Comparison of ENCODE assay signal across 14 cellular contexts in the genomic region with DNA sequence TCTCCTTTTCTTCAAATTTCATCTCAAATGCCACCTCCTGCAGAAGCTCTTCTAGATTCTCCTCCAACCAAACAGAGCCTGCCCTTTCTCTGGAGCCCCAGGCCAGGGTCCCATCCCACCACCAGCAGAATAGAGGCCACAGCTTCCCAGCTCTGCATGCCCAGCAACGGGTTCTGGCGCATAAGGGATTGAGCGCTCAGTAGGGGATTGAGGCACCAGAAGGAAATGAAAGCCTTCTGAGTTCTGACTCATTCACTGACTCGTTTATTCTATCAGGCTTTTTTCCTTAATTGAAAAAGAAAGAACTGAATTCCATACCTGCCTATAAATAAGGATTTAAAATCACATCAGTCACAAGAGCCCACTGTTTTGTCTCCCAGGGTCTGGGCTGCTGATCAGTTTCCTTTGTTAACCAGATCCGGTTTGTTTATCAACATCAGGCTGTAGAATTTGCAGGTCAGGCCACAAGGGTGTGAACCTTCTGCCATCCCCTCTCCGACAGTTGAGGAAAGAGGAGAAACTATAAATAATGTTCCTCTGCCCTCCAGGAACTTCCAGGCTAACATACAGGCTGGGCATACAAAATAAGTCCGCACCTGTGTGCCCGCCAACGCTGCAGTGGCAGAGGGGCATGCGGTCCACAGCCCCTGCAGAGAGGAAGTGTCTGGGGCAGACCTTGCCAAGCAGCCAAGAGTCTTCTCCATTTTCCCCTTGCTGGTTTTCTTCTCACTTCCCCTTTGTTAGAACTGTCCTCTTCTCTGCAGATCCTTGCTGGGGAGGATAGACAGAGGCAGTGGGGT.
A peak's percentile ranks its signal among the peaks of the same experiment; 100 is the strongest.
DNase-seq lines count a peak whose midpoint lies in the region.
"Had no signal": no experiment of that assay in that cellular context is flagged by ENCODE, and none has a peak within 500 bp of the region (broad histone marks: within the 10 kb centered on the region; RNA-seq: fewer than 3 reads in every experiment).

No MANE protein-coding gene starts in this region.

- POLR2A ChIA-PET in activated CD4-positive, alpha-beta memory T cell treated with anti-CD3 and anti-CD28 coated beads for 36 hours (lab: Charles Lee): no interaction called here

- peak overlapping the region; percentile 47 to 79 (median 70) for H3K4me3 Mint-ChIP-seq in immature natural killer cell
- no peak overlapping the region for H3K4me3 Mint-ChIP-seq in activated CD4-positive, alpha-beta memory T cell treated with anti-CD3 and anti-CD28 coated beads for 36 hours
- no peak overlapping the region for H3K4me3 Mint-ChIP-seq in activated naive CD4-positive, alpha-beta T cell treated with anti-CD3 and anti-CD28 coated beads for 36 hours

- H3K4me1 Mint-ChIP-seq in immature natural killer cell: peaks cover 73 to 97% of the 10 kb centered on the region in 2 donors
- H3K4me1 Mint-ChIP-seq in activated CD4-positive, alpha-beta memory T cell treated with anti-CD3 and anti-CD28 coated beads for 36 hours (ENCODE audit: low read depth): peaks cover 35% of the 10 kb centered on the region
- H3K4me1 Mint-ChIP-seq in activated naive CD4-positive, alpha-beta T cell treated with anti-CD3 and anti-CD28 coated beads for 36 hours (ENCODE audit: low read depth): peaks cover 40% of the 10 kb centered on the region

- intact Hi-C loops in activated CD4-positive, alpha-beta memory T cell treated with anti-CD3 and anti-CD28 coated beads for 36 hours (cut with micrococcal nuclease): loop anchor here (5.0 kb wide), 1 partner anchor 136 kb away; no protein-coding TSS in a partner anchor
- intact Hi-C loops in activated naive CD4-positive, alpha-beta T cell treated with anti-CD3 and anti-CD28 coated beads for 36 hours (cut with micrococcal nuclease): loop anchor here (5.0 kb wide), 1 partner anchor 131 kb away; the partner anchor contains the start of gene TP53I11

- peaks cover 0 to 8% (median 0%) of the 10 kb centered on the region in 3 donors for H3K36me3 Mint-ChIP-seq in immature natural killer cell
- H3K36me3 Mint-ChIP-seq in activated CD4-positive, alpha-beta memory T cell treated with anti-CD3 and anti-CD28 coated beads for 36 hours: peaks cover 4% of the 10 kb centered on the region
- H3K36me3 Mint-ChIP-seq in activated naive CD4-positive, alpha-beta T cell treated with anti-CD3 and anti-CD28 coated beads for 36 hours (ENCODE audit: low read depth): peaks cover 6% of the 10 kb centered on the region

- peaks cover 4 to 27% (median 16%) of the 10 kb centered on the region in 3 donors for H3K27me3 Mint-ChIP-seq in immature natural killer cell (ENCODE audit: low read depth in 3 of 3)
- no peaks in the 10 kb centered on the region for H3K27me3 Mint-ChIP-seq in activated CD4-positive, alpha-beta memory T cell treated with anti-CD3 and anti-CD28 coated beads for 36 hours
- no peaks in the 10 kb centered on the region for H3K27me3 Mint-ChIP-seq in activated naive CD4-positive, alpha-beta T cell treated with anti-CD3 and anti-CD28 coated beads for 36 hours (ENCODE audit: low read depth)

- H3K4me3 ChIP-seq in H7 (ENCODE audit: insufficient read depth, low read depth, low read length): no peak overlapping the region
- H3K4me3 ChIP-seq: tibial artery had no signal

- H3K36me3 ChIP-seq in H7 (replicated peaks; ENCODE audit: control insufficient read depth, insufficient read depth, low read length): no peaks in the 10 kb centered on the region
- H3K36me3 ChIP-seq: BE2C, tibial artery had no signal

- peaks cover 0 to 1% (median 0%) of the 10 kb centered on the region in 6 donors for H3K9me3 Mint-ChIP-seq in immature natural killer cell
- peaks cover 7% of the 10 kb centered on the region for H3K9me3 Mint-ChIP-seq in activated CD4-positive, alpha-beta memory T cell treated with anti-CD3 and anti-CD28 coated beads for 36 hours
- H3K9me3 Mint-ChIP-seq in activated naive CD4-positive, alpha-beta T cell treated with anti-CD3 and anti-CD28 coated beads for 36 hours: peaks cover 8% of the 10 kb centered on the region

- peak overlapping the region; percentile 36 to 80 (median 71) for H3K27ac Mint-ChIP-seq in immature natural killer cell
- H3K27ac Mint-ChIP-seq in activated CD4-positive, alpha-beta memory T cell treated with anti-CD3 and anti-CD28 coated beads for 36 hours: no peak overlapping the region
- no peak overlapping the region for H3K27ac Mint-ChIP-seq in activated naive CD4-positive, alpha-beta T cell treated with anti-CD3 and anti-CD28 coated beads for 36 hours

- CTCF ChIA-PET in activated CD4-positive, alpha-beta memory T cell treated with anti-CD3 and anti-CD28 coated beads for 36 hours (lab: Charles Lee): interaction anchor here (1.4 to 4.7 kb wide), 3 partner anchors 20 to 147 kb away, joined by 4 to 18 read pairs (median 12); no protein-coding TSS in a partner anchor
- CTCF ChIA-PET in activated naive CD4-positive, alpha-beta T cell treated with anti-CD3 and anti-CD28 coated beads for 36 hours (lab: Charles Lee): interaction anchor here (1.2 to 3.9 kb wide), 2 partner anchors 17 to 156 kb away, joined by 5 to 17 read pairs; no protein-coding TSS in a partner anchor

- no peaks in the 10 kb centered on the region for H3K27me3 ChIP-seq in H7 (ENCODE audit: control insufficient read depth, insufficient read depth, low read length)
- H3K27me3 ChIP-seq: BE2C had no signal

- DNase-seq in Ammon's horn (ENCODE audit: low spot score) (peak; percentile 51), H7 (peak; percentile 73), RPMI8226 (peak; percentile 83), immature natural killer cell (peak; percentile 64 to 68 (median 66)), NCI-H2107 treated with DMSO at 0.1 percent for 48 hours (lab: John Stamatoyannopoulos, UW; ENCODE audit: unreplicated experiment) (no peak)
- no peak for DNase-seq in activated CD4-positive, alpha-beta memory T cell treated with anti-CD3 and anti-CD28 coated beads for 36 hours
- no peak for DNase-seq in stimulated activated CD4-positive, alpha-beta T cell treated with anti-CD3 and anti-CD28 coated beads, Interleukin-2, amount 100 ng/mL, for 48 hours
- no peak for DNase-seq in activated naive CD4-positive, alpha-beta T cell treated with anti-CD3 and anti-CD28 coated beads for 36 hours
- DNase-seq: amniotic stem cell; effector CD8-positive, alpha-beta T cell; GOT3; SK-N-SH; tibial artery had no signal

Comparison
In these comparisons a context has a peak if more than half of its experiments do, and no peak if none do; other contexts are left out.
1. DNase-seq: peak in Ammon's horn (single experiment), H7 (single experiment), RPMI8226 (single experiment) and immature natural killer cell (3 of 3); none in activated CD4-positive, alpha-beta memory T cell treated with anti-CD3 and anti-CD28 coated beads for 36 hours (single experiment), NCI-H2107 treated with DMSO at 0.1 percent for 48 hours (single experiment), stimulated activated CD4-positive, alpha-beta T cell treated with anti-CD3 and anti-CD28 coated beads, Interleukin-2, amount 100 ng/mL, for 48 hours (0 of 2) and activated naive CD4-positive, alpha-beta T cell treated with anti-CD3 and anti-CD28 coated beads for 36 hours (single experiment).
2. H3K27ac Mint-ChIP-seq: peak in immature natural killer cell (6 of 6); none in activated CD4-positive, alpha-beta memory T cell treated with anti-CD3 and anti-CD28 coated beads for 36 hours (single experiment) and activated naive CD4-positive, alpha-beta T cell treated with anti-CD3 and anti-CD28 coated beads for 36 hours (single experiment).
3. H3K4me3 Mint-ChIP-seq: peak in immature natural killer cell (5 of 5); none in activated CD4-positive, alpha-beta memory T cell treated with anti-CD3 and anti-CD28 coated beads for 36 hours (single experiment) and activated naive CD4-positive, alpha-beta T cell treated with anti-CD3 and anti-CD28 coated beads for 36 hours (single experiment).